ENCODE assay signal across 24 cellular contexts in the genomic region with DNA sequence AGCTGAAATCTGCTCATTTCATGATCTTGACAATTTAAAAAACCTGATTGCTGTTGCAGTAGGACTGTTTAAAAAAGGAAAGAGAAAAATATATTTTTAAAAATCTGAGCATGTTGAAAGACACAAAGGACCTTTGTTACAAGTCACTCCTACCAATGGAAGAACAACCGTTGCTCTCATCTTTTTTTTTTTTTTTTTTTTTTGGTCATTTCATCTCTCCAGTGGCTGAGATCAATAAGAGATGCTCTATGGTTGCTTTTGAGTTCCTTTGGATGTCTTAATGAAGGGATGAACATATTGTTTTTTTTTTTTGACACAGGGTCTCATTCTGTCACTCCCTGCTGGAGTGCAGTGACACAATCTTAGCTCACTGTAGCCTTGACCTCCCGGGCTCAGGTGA.
"Had no signal": no experiment of that assay in that cellular context is flagged by ENCODE, and none has a peak within 500 bp of the region (broad histone marks: within the 10 kb centered on the region; RNA-seq: fewer than 3 reads in every experiment).

No MANE protein-coding gene starts in this region.

- H3K27me3 Mint-ChIP-seq: IgD-negative memory B cell had no signal

- H3K27me3 ChIP-seq: SJSA1 had no signal

- H3K9me3 Mint-ChIP-seq: IgD-negative memory B cell had no signal

- H3K27ac ChIP-seq: KMS-11, SJSA1 had no signal

- H3K9ac ChIP-seq: KMS-11, SK-N-SH had no signal

- H3K9me3 ChIP-seq: SJSA1, SK-N-SH had no signal

- H3K4me2 ChIP-seq: KMS-11, SK-N-SH had no signal

- H3K4me3 ChIP-seq: K562, SJSA1 had no signal

- H3K36me3 ChIP-seq: SJSA1 had no signal

- H3K36me3 Mint-ChIP-seq: IgD-negative memory B cell had no signal

- FAIRE-seq: K562, RCC 7860 had no signal

- ATAC-seq: K562 had no signal

- DNase-seq: Kasumi-1, MM.1S, NCI-H1092 treated with DMSO at 0.1 percent for 48 hours, NCI-H1436, NCI-H187, NCI-H2029, NCI-H2081 treated with DMSO at 0.1 percent for 48 hours, NCI-H2171, NCI-H226, NCI-H446, NCI-H510A, NCI-H524 treated with DMSO at 0.1 percent for 48 hours, NCI-H69, NCI-H774, Right ventricle myocardium superior, RPMI8226, SIG-M5, SK-N-SH, SW 1271 had no signal
